In genomic region chr20:39364320-39364719, GRCh38 we compare ENCODE assay signal across 16 cellular contexts.
DNase-seq lines count a peak whose midpoint lies in the region; ATAC-seq and TF ChIP-seq lines count a peak whose summit lies in the region.
"Had no signal": no experiment of that assay in that cellular context is flagged by ENCODE, and none has a peak within 500 bp of the region (broad histone marks: within the 10 kb centered on the region; RNA-seq: fewer than 3 reads in every experiment).

No MANE protein-coding gene starts in this region.

- H3K9me3 ChIP-seq in OCI-LY3 (ENCODE audit: insufficient read depth, low read length) (no peaks in the 10 kb centered on the region), psoas muscle (no peaks in the 10 kb centered on the region), thyroid gland (no peaks in the 10 kb centered on the region)
- H3K9me3 ChIP-seq: Caco-2 had no signal

- TF ChIP-seq POLR2A in thyroid gland (IDR thresholded peaks at IDR 0.05): no peak

- 39 to 72% (median 40%) methylated on average over 2 of the region's 2 CpGs for WGBS in psoas muscle, 3 donors
- WGBS in thyroid gland, 2 donors: 60 to 71% methylated on average over 2 of the region's 2 CpGs

- H3K27me3 ChIP-seq in OCI-LY3 (ENCODE audit: low read depth, low read length): no peaks in the 10 kb centered on the region
- no peaks in the 10 kb centered on the region for H3K27me3 ChIP-seq in psoas muscle (ENCODE audit: insufficient read depth in 3 of 3, low read length in 2 of 3)
- no peaks in the 10 kb centered on the region for H3K27me3 ChIP-seq in thyroid gland
- H3K27me3 ChIP-seq: BLaER1 treated with 17β-estradiol and CSF1 and Interleukin-3, amounts not matched to agents 10 nM and 100 nM had no signal

- 0 out of 2 replicates have a peak overlapping the region, but pooled peaks have one; percentile 35 for H2AFZ ChIP-seq in OCI-LY3 (ENCODE audit: low read depth, low read length)

- no peaks in the 10 kb centered on the region for H3K36me3 ChIP-seq in OCI-LY3 (replicated peaks; ENCODE audit: low read depth, low read length)
- no peaks in the 10 kb centered on the region for H3K36me3 ChIP-seq in psoas muscle (ENCODE audit: insufficient read depth in 1 of 2, low read depth in 1 of 2)
- no peaks in the 10 kb centered on the region for H3K36me3 ChIP-seq in thyroid gland
- H3K36me3 ChIP-seq: BLaER1 treated with 17β-estradiol and CSF1 and Interleukin-3, amounts not matched to agents 10 nM and 100 nM had no signal

- intact Hi-C loops in psoas muscle (cut with DNase I): no loop called here
- intact Hi-C loops in thyroid gland (cut with DNase I): no loop called here

- peak in 3 of 4 donors; percentile 67 to 73 (median 69) for ATAC-seq in psoas muscle
- ATAC-seq in GM19397 (IDR thresholded peaks at IDR 0.05; ENCODE audit: unreplicated experiment): no peak
- ATAC-seq: CD8-positive, alpha-beta T cell had no signal

- H3K79me2 ChIP-seq in OCI-LY3 (ENCODE audit: low read length): no peaks in the 10 kb centered on the region

- H3K9ac ChIP-seq in OCI-LY3 (ENCODE audit: low read length): no peak overlapping the region

- H3K4me2 ChIP-seq in OCI-LY3 (ENCODE audit: low read length): no peak overlapping the region

- DNase-seq in SK-N-DZ (ENCODE audit: low spot score): peak; percentile 81
- no peak for DNase-seq in psoas muscle
- no peak for DNase-seq in AML-193 (lab: John Stamatoyannopoulos, UW)
- no peak for DNase-seq in thyroid gland
- DNase-seq: 8988T; ACHN; Caco-2; Calu3; CD4-positive, alpha-beta T cell; CD8-positive, alpha-beta T cell; DMS79 treated with DMSO at 0.1 percent for 48 hours; GF-D8 had no signal

- H3K27ac ChIP-seq in OCI-LY3 (ENCODE audit: low read length) (no peak overlapping the region), psoas muscle (no peak overlapping the region), thyroid gland (no peak overlapping the region)
- H3K27ac ChIP-seq: C4-2B had no signal

- no peaks in the 10 kb centered on the region for H4K20me1 ChIP-seq in OCI-LY3 (ENCODE audit: insufficient read depth, low read length)
- H4K20me1 ChIP-seq: BLaER1 treated with 17β-estradiol and CSF1 and Interleukin-3, amounts not matched to agents 10 nM and 100 nM had no signal

- H3K4me1 ChIP-seq in OCI-LY3 (ENCODE audit: low read length) (peaks cover 10% of the 10 kb centered on the region), psoas muscle (peaks cover 24% of the 10 kb centered on the region), thyroid gland (no peaks in the 10 kb centered on the region)
- H3K4me1 ChIP-seq: Caco-2 had no signal

- no peak overlapping the region for H3K4me3 ChIP-seq in OCI-LY3 (ENCODE audit: low read length)
- no peak overlapping the region for H3K4me3 ChIP-seq in psoas muscle
- H3K4me3 ChIP-seq in thyroid gland (replicated peaks in 1 of 3): no peak overlapping the region
- H3K4me3 ChIP-seq: BLaER1 treated with 17β-estradiol and CSF1 and Interleukin-3, amounts not matched to agents 10 nM and 100 nM had no signal

- no peak for TF ChIP-seq CTCF in OCI-LY3 (IDR thresholded peaks at IDR 0.05; ENCODE audit: low read depth, low read length)
- no peak for TF ChIP-seq CTCF in psoas muscle (IDR thresholded peaks at IDR 0.05)
- TF ChIP-seq CTCF in thyroid gland (IDR thresholded peaks at IDR 0.05): no peak
